9 cellular contexts compared by ENCODE assay signal in genomic region chr6:145715426-145715825, GRCh38.
"Had no signal": no experiment of that assay in that cellular context is flagged by ENCODE, and none has a peak within 500 bp of the region (broad histone marks: within the 10 kb centered on the region; RNA-seq: fewer than 3 reads in every experiment).

No MANE protein-coding gene starts in this region.

- FAIRE-seq: HTR-8/SVneo, K562 had no signal

- H3K27ac ChIP-seq: GM23248 had no signal

- H3K36me3 ChIP-seq: HAP-1 had no signal

- H3K4me3 Mint-ChIP-seq: HFFc6 had no signal

- DNase-seq: GM23248, GOT3, H7, HFFc6, IMR-90 had no signal

- H3K4me3 ChIP-seq: GM23248, HAP-1, K562 had no signal

- H3K9ac ChIP-seq: GM23248 had no signal

- H3K27ac Mint-ChIP-seq: HFFc6 had no signal

- H3K4me1 ChIP-seq: HAP-1 had no signal

- H3K9me3 ChIP-seq: HAP-1 had no signal

- ATAC-seq: HCT116, K562 had no signal
